In genomic region chr6:139109558-139109957, GRCh38 we compare ENCODE assay signal across 9 cellular contexts. TPM values are rescaled to one million over a fixed set of nuclear protein-coding genes. Genes with fewer than 3 reads are reported as not detected.
DNase-seq lines count a peak whose midpoint lies in the region; ATAC-seq and TF ChIP-seq lines count a peak whose summit lies in the region.
"Had no signal": no experiment of that assay in that cellular context is flagged by ENCODE, and none has a peak within 500 bp of the region (broad histone marks: within the 10 kb centered on the region; RNA-seq: fewer than 3 reads in every experiment).

No MANE protein-coding gene starts in this region.

- H3K27ac Mint-ChIP-seq in activated T-cell treated with anti-CD3 and anti-CD28 coated beads, Interleukin-2, amount 50 U/mL, for 72 hours = no peak overlapping the region
- H3K27ac Mint-ChIP-seq in activated T-cell treated with anti-CD3 and anti-CD28 coated beads, Interleukin-2, amount 50 U/mL, for 24 hours = no peak overlapping the region

- TF ChIP-seq CTCF in OCI-LY3 (IDR thresholded peaks at IDR 0.05; ENCODE audit: low read depth, low read length) = peak; percentile 49
- peak in 2 of 6 experiments; percentile 12 to 22 for TF ChIP-seq CTCF in esophagus squamous epithelium (IDR thresholded peaks at IDR 0.05)

- peak; percentile 46 to 51 for DNase-seq in activated T-cell treated with anti-CD3 and anti-CD28 coated beads, Interleukin-2, amount 50 U/mL, for 72 hours
- no peak for DNase-seq in activated T-cell treated with anti-CD3 and anti-CD28 coated beads, Interleukin-2, amount 50 U/mL, for 24 hours
- DNase-seq in dermis blood vessel endothelial cell (peak; percentile 58), esophagus squamous epithelium (lab: John Stamatoyannopoulos, UW) (no peak), H7 (no peak), amniotic stem cell (lab: John Stamatoyannopoulos, UW) (no peak)
- peak; percentile 42 to 46 for DNase-seq in stimulated activated CD4-positive, alpha-beta T cell treated with anti-CD3 and anti-CD28 coated beads, Interleukin-2, amount 100 ng/mL, for 24 hours
- DNase-seq: GDM1 had no signal

- no peaks in the 10 kb centered on the region for H3K9me3 Mint-ChIP-seq in activated T-cell treated with anti-CD3 and anti-CD28 coated beads, Interleukin-2, amount 50 U/mL, for 72 hours
- no peaks in the 10 kb centered on the region for H3K9me3 Mint-ChIP-seq in activated T-cell treated with anti-CD3 and anti-CD28 coated beads, Interleukin-2, amount 50 U/mL, for 24 hours

- intact Hi-C loops in esophagus squamous epithelium (cut with DNase I) = no loop called here

- H3K27ac ChIP-seq in OCI-LY3 (ENCODE audit: low read length) (no peak overlapping the region), esophagus squamous epithelium (no peak overlapping the region)

- TF ChIP-seq POLR2A in esophagus squamous epithelium (IDR thresholded peaks at IDR 0.05) = no peak

- 0 out of 2 replicates have a peak overlapping the region, but pooled peaks have one; percentile 12 for H3K4me2 ChIP-seq in OCI-LY3 (ENCODE audit: low read length)

- H3K27me3 Mint-ChIP-seq in activated T-cell treated with anti-CD3 and anti-CD28 coated beads, Interleukin-2, amount 50 U/mL, for 72 hours (ENCODE audit: low read depth) = no peaks in the 10 kb centered on the region
- no peaks in the 10 kb centered on the region for H3K27me3 Mint-ChIP-seq in activated T-cell treated with anti-CD3 and anti-CD28 coated beads, Interleukin-2, amount 50 U/mL, for 24 hours

- no peaks in the 10 kb centered on the region for H4K20me1 ChIP-seq in OCI-LY3 (ENCODE audit: insufficient read depth, low read length)

- H2AFZ ChIP-seq in OCI-LY3 (ENCODE audit: low read depth, low read length) = 0 out of 2 replicates have a peak overlapping the region, but pooled peaks have one; percentile 74

- H3K27me3 ChIP-seq in OCI-LY3 (ENCODE audit: low read depth, low read length) = no peaks in the 10 kb centered on the region
- H3K27me3 ChIP-seq in esophagus squamous epithelium = no peaks in the 10 kb centered on the region
- H3K27me3 ChIP-seq in H7 (ENCODE audit: control insufficient read depth, insufficient read depth, low read length) = no peaks in the 10 kb centered on the region

- H3K36me3 ChIP-seq in OCI-LY3 (replicated peaks; ENCODE audit: low read depth, low read length) (no peaks in the 10 kb centered on the region), esophagus squamous epithelium (no peaks in the 10 kb centered on the region), H7 (replicated peaks; ENCODE audit: control insufficient read depth, insufficient read depth, low read length) (no peaks in the 10 kb centered on the region)

- no peak overlapping the region for H3K9ac ChIP-seq in OCI-LY3 (ENCODE audit: low read length)

- ATAC-seq in activated T-cell treated with anti-CD3 and anti-CD28 coated beads, Interleukin-2, amount 50 U/mL, for 72 hours (replicated peaks in 1 of 2) = no peak

- H3K9me3 ChIP-seq in OCI-LY3 (ENCODE audit: insufficient read depth, low read length) (no peaks in the 10 kb centered on the region), esophagus squamous epithelium (no peaks in the 10 kb centered on the region)

- peaks cover 0 to 1% of the 10 kb centered on the region in 2 donors for H3K36me3 Mint-ChIP-seq in activated T-cell treated with anti-CD3 and anti-CD28 coated beads, Interleukin-2, amount 50 U/mL, for 72 hours (ENCODE audit: insufficient read depth in 2 of 2)
- H3K36me3 Mint-ChIP-seq in activated T-cell treated with anti-CD3 and anti-CD28 coated beads, Interleukin-2, amount 50 U/mL, for 24 hours (ENCODE audit: low read depth) = no peaks in the 10 kb centered on the region

- WGBS in esophagus squamous epithelium, 2 donors = 68 to 81% methylated on average over 4 to 5 of the region's 5 CpGs

- no peaks in the 10 kb centered on the region for H3K79me2 ChIP-seq in OCI-LY3 (ENCODE audit: low read length)

- H3K4me3 ChIP-seq in OCI-LY3 (ENCODE audit: low read length) (no peak overlapping the region), esophagus squamous epithelium (no peak overlapping the region), H7 (ENCODE audit: insufficient read depth, low read depth, low read length) (no peak overlapping the region)

- H3K4me1 ChIP-seq in OCI-LY3 (ENCODE audit: low read length) = peaks cover 3% of the 10 kb centered on the region
- peaks cover 0 to 23% (median 7%) of the 10 kb centered on the region in 3 donors for H3K4me1 ChIP-seq in esophagus squamous epithelium

- H3K4me1 Mint-ChIP-seq in activated T-cell treated with anti-CD3 and anti-CD28 coated beads, Interleukin-2, amount 50 U/mL, for 72 hours (ENCODE audit: low read depth) = peaks cover 53% of the 10 kb centered on the region
- peaks cover 51% of the 10 kb centered on the region for H3K4me1 Mint-ChIP-seq in activated T-cell treated with anti-CD3 and anti-CD28 coated beads, Interleukin-2, amount 50 U/mL, for 24 hours (ENCODE audit: low read depth)

- no peak overlapping the region for H3K4me3 Mint-ChIP-seq in activated T-cell treated with anti-CD3 and anti-CD28 coated beads, Interleukin-2, amount 50 U/mL, for 72 hours
- H3K4me3 Mint-ChIP-seq in activated T-cell treated with anti-CD3 and anti-CD28 coated beads, Interleukin-2, amount 50 U/mL, for 24 hours = no peak overlapping the region

RNA-seq across cellular contexts. Expression of gene HECA, which starts 25.3 kb away (rescaled TPM):
- 10 to 100 TPM; 77.6 to 89.7 TPM for total RNA-seq in activated T-cell treated with anti-CD3 and anti-CD28 coated beads, Interleukin-2, amount 50 U/mL, for 72 hours
- total RNA-seq in dermis blood vessel endothelial cell (37.8 and 44.6 TPM in 2 replicates), esophagus squamous epithelium (10 to 100 TPM; 29.6 to 44.4 (median 35.8) TPM)
- 4.4 and 7.4 TPM in 2 replicates for total RNA-seq in H7 (2014; rRNA removed; shearing (Covaris generic))

Comparison
In these comparisons a context has a peak if more than half of its experiments do, and no peak if none do; other contexts are left out.
1. DNase-seq: peak in activated T-cell treated with anti-CD3 and anti-CD28 coated beads, Interleukin-2, amount 50 U/mL, for 72 hours (2 of 2), dermis blood vessel endothelial cell (single experiment) and stimulated activated CD4-positive, alpha-beta T cell treated with anti-CD3 and anti-CD28 coated beads, Interleukin-2, amount 100 ng/mL, for 24 hours (2 of 2); none in activated T-cell treated with anti-CD3 and anti-CD28 coated beads, Interleukin-2, amount 50 U/mL, for 24 hours (single experiment), esophagus squamous epithelium (single experiment), H7 (single experiment) and amniotic stem cell (single experiment).